21 cellular contexts compared by ENCODE assay signal in the genomic region with DNA sequence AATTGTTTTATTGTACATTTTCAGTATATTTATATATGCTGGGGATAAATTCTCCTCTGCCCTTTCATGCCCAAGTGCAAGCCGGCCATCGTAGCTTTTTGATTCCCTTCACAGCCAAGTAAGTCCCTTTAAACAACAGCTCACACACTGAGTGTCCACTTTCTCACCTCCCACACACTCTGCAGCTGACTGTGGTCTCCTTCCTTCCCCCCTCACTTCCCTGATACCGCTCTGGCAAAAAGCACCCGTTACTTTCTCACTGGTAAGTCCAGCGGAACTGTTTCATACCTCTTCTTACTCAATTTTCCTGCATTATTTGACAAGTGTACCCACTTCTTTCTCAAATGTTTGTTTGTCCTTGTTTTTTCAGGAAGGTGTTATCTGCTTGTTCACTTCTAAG. TPM values are rescaled to one million over a fixed set of nuclear protein-coding genes. Genes with fewer than 3 reads are reported as not detected.
"Had no signal": no experiment of that assay in that cellular context is flagged by ENCODE, and none has a peak within 500 bp of the region (broad histone marks: within the 10 kb centered on the region; RNA-seq: fewer than 3 reads in every experiment).

No MANE protein-coding gene starts in this region.

- DNase-seq: activated CD4-positive, CD25-positive, alpha-beta regulatory T cell treated with anti-CD3 and anti-CD28 coated beads, Interleukin-2, amount 50 U/mL, for 72 hours; activated naive CD8-positive, alpha-beta T cell treated with anti-CD3 and anti-CD28 coated beads, Interleukin-2, amount 10 ng/mL, durations not matched to agents 7 days and 5 days; anterior cingulate cortex; heart right ventricle; left cardiac atrium; naive B cell; stimulated activated CD4-positive, alpha-beta T cell treated with anti-CD3 and anti-CD28 coated beads, Interleukin-15, amount 100 ng/mL, for 24 hours; stimulated activated CD4-positive, alpha-beta T cell treated with anti-CD3 and anti-CD28 coated beads, Interleukin-4, amount 100 ng/mL, for 1 hour; stimulated activated naive CD4-positive, alpha-beta T cell; tibial artery; uterus had no signal

- H3K4me1 Mint-ChIP-seq: activated naive CD8-positive, alpha-beta T cell treated with anti-CD3 and anti-CD28 coated beads, Interleukin-2, amount 10 ng/mL, durations not matched to agents 7 days and 5 days; naive B cell had no signal

- H3K4me1 ChIP-seq: heart right ventricle, tibial artery, uterus had no signal

- FAIRE-seq: frontal cortex had no signal

- H3K27ac Mint-ChIP-seq: activated naive CD8-positive, alpha-beta T cell treated with anti-CD3 and anti-CD28 coated beads, Interleukin-2, amount 10 ng/mL, durations not matched to agents 7 days and 5 days; activated T-helper 1 cell treated with anti-CD3 and anti-CD28 coated beads, Interleukin-12 subunit alpha, Interleukin-12 subunit beta, Interleukin-2, Interleukin-4 antibody, amounts not matched to agents 30 ng/mL and 10 ng/mL and 1 ng/mL, durations not matched to agents 14 hours and 24 hours and 36 hours; naive B cell had no signal

- H3K36me3 Mint-ChIP-seq: activated naive CD8-positive, alpha-beta T cell treated with anti-CD3 and anti-CD28 coated beads, Interleukin-2, amount 10 ng/mL, durations not matched to agents 7 days and 5 days; naive B cell had no signal

- H3K36me3 ChIP-seq: heart right ventricle, tibial artery, uterus had no signal

- H3K9me3 Mint-ChIP-seq: activated naive CD8-positive, alpha-beta T cell treated with anti-CD3 and anti-CD28 coated beads, Interleukin-2, amount 10 ng/mL, durations not matched to agents 7 days and 5 days; activated T-helper 1 cell treated with anti-CD3 and anti-CD28 coated beads, Interleukin-12 subunit alpha, Interleukin-12 subunit beta, Interleukin-2, Interleukin-4 antibody, amounts not matched to agents 30 ng/mL and 10 ng/mL and 1 ng/mL, durations not matched to agents 14 hours and 24 hours and 36 hours; naive B cell had no signal

- H3K4me3 Mint-ChIP-seq: activated naive CD8-positive, alpha-beta T cell treated with anti-CD3 and anti-CD28 coated beads, Interleukin-2, amount 10 ng/mL, durations not matched to agents 7 days and 5 days; activated T-helper 1 cell treated with anti-CD3 and anti-CD28 coated beads, Interleukin-12 subunit alpha, Interleukin-12 subunit beta, Interleukin-2, Interleukin-4 antibody, amounts not matched to agents 30 ng/mL and 10 ng/mL and 1 ng/mL, durations not matched to agents 14 hours and 24 hours and 36 hours; naive B cell had no signal

- H3K27me3 ChIP-seq: tibial artery, uterus had no signal

- H3K27ac ChIP-seq: epithelial cell of prostate, heart right ventricle, tibial artery, uterus had no signal

- H3K4me3 ChIP-seq: heart right ventricle, tibial artery, uterus had no signal

- H3K9me3 ChIP-seq: heart right ventricle, tibial artery, uterus had no signal

RNA-seq across cellular contexts. Expression of a gene that starts 35.2 kb away (rescaled TPM):
- total RNA-seq: activated naive CD8-positive, alpha-beta T cell treated with anti-CD3 and anti-CD28 coated beads, Interleukin-2, amount 10 ng/mL, durations not matched to agents 7 days and 5 days; activated T-helper 1 cell treated with anti-CD3 and anti-CD28 coated beads, Interleukin-12 subunit alpha, Interleukin-12 subunit beta, Interleukin-2, Interleukin-4 antibody, amounts not matched to agents 30 ng/mL and 10 ng/mL and 1 ng/mL, durations not matched to agents 14 hours and 24 hours and 36 hours; dermis microvascular lymphatic vessel endothelial cell; lung microvascular endothelial cell had no signal

RNA-seq across cellular contexts. Expression of a gene that starts 57.3 kb away (rescaled TPM):
- total RNA-seq: activated CD8-positive, alpha-beta memory T cell treated with anti-CD3 and anti-CD28 coated beads for 36 hours; activated naive CD8-positive, alpha-beta T cell treated with anti-CD3 and anti-CD28 coated beads, Interleukin-2, amount 10 ng/mL, durations not matched to agents 7 days and 5 days; activated T-helper 1 cell treated with anti-CD3 and anti-CD28 coated beads, Interleukin-12 subunit alpha, Interleukin-12 subunit beta, Interleukin-2, Interleukin-4 antibody, amounts not matched to agents 30 ng/mL and 10 ng/mL and 1 ng/mL, durations not matched to agents 14 hours and 24 hours and 36 hours; cerebellum; dermis microvascular lymphatic vessel endothelial cell; frontal cortex; heart right ventricle; left cardiac atrium; lung microvascular endothelial cell; renal cortical epithelial cell; skeletal muscle tissue; subcutaneous adipose tissue; uterus had no signal
- polyA plus RNA-seq: heart right ventricle had no signal
